Comparison of ENCODE assay signal across 1 cellular context in genomic region chr3:160757624-160758106, GRCh38.
TF ChIP-seq lines count a peak whose summit lies in the region.

No MANE protein-coding gene starts in this region.

TF ChIP-seq in GM23338, 12 proteins besides CTCF, POLR2A, EP300 and RAD21 (continued from another document):
- TF ChIP-seq ZNF462 (CRISPR knock-in tag; IDR thresholded peaks at IDR 0.05) (no peak), POLR2AphosphoS5 (IDR thresholded peaks at IDR 0.05; ENCODE audit: low read depth) (no peak)
